ENCODE assay signal across 8 cellular contexts in genomic region chr5:138632900-138633489, GRCh38. TPM values are rescaled to one million over a fixed set of nuclear protein-coding genes. Genes with fewer than 3 reads are reported as not detected.
DNase-seq lines count a peak whose midpoint lies in the region; ATAC-seq and TF ChIP-seq lines count a peak whose summit lies in the region.

No MANE protein-coding gene starts in this region.

- H3K4me3 ChIP-seq in kidney epithelial cell (ENCODE audit: low read depth, low read length) (no peak overlapping the region), stomach (no peak overlapping the region)

- intact Hi-C loops in stomach (cut with DNase I; ENCODE audit: low total_unique reads), result no loop called here

- DNase-seq in activated CD4-positive, alpha-beta T cell treated with anti-CD3 and anti-CD28 coated beads, Interleukin-2, amount 50 U/mL, for 48 hours, result peak; percentile 23 to 35
- no peak for DNase-seq in activated CD4-positive, alpha-beta T cell treated with anti-CD3 and anti-CD28 coated beads for 1 hour
- DNase-seq in NCI-H69 (lab: John Stamatoyannopoulos, UW) (peak; percentile 57), caudate nucleus (lab: John Stamatoyannopoulos, UW) (peak in 46 of 61 donors; percentile 23 to 91 (median 62)), kidney epithelial cell (ENCODE audit: low read depth) (peak; percentile 37), stomach (peak; percentile 52)

- peaks cover 0 to 11% (median 4%) of the 10 kb centered on the region in 4 donors for H3K4me1 ChIP-seq in stomach

- TF ChIP-seq POLR2A in stomach (IDR thresholded peaks at IDR 0.05), result no peak

- 48 to 54% (median 49%) methylated on average over 16 to 17 of the region's 17 CpGs for WGBS in stomach, 5 donors

- no peaks in the 10 kb centered on the region for H3K9me3 ChIP-seq in stomach

- ATAC-seq in GM19452 (IDR thresholded peaks at IDR 0.05; ENCODE audit: unreplicated experiment) (no peak), GM21825 (IDR thresholded peaks at IDR 0.05; ENCODE audit: unreplicated experiment) (no peak)

- peak; percentile 25 for TF ChIP-seq CTCF in kidney epithelial cell (IDR thresholded peaks at IDR 0.05; ENCODE audit: insufficient read depth, low read length, poor library complexity, severe bottlenecking)
- peak in 4 of 7 experiments; percentile 13 to 32 (median 19) for TF ChIP-seq CTCF in stomach (IDR thresholded peaks at IDR 0.05)

- TF ChIP-seq EP300 in stomach (IDR thresholded peaks at IDR 0.05), result no peak

- no peaks in the 10 kb centered on the region for H3K27me3 ChIP-seq in kidney epithelial cell (ENCODE audit: control insufficient read depth, insufficient read depth, low read length)
- H3K27me3 ChIP-seq in stomach, result no peaks in the 10 kb centered on the region

- no peaks in the 10 kb centered on the region for H3K36me3 ChIP-seq in kidney epithelial cell (ENCODE audit: control insufficient read depth, insufficient read depth, low read length)
- no peaks in the 10 kb centered on the region for H3K36me3 ChIP-seq in stomach

- H3K27ac ChIP-seq in caudate nucleus (ENCODE audit: low read depth, low read length) (peak overlapping the region; percentile 6), stomach (no peak overlapping the region)

RNA-seq across cellular contexts. Expression of gene HSPA9, which starts 57.8 kb away (rescaled TPM):
- total RNA-seq in kidney epithelial cell, result 584 and 695 TPM in 2 replicates
- 100 to 1,000 TPM; 157 to 427 (median 196) TPM for total RNA-seq in stomach
- polyA plus RNA-seq in stomach, result 10 to 100 TPM; 68.8 to 78.2 (median 75.2) TPM
